Comparison of ENCODE assay signal across 1 cellular context in genomic region chr6:158818008-158818579, GRCh38.
A peak's percentile ranks its signal among the peaks of the same experiment; 100 is the strongest.
TF ChIP-seq lines count a peak whose summit lies in the region.

No MANE protein-coding gene starts in this region.

TF ChIP-seq in HepG2, 621 proteins besides CTCF, POLR2A, EP300 and RAD21 (continued from another document and continues in another):
- peak; percentile 56; the same call in 1 of the 2 replicates for TF ChIP-seq E2F2 (CRISPR knock-in tag; IDR thresholded peaks at IDR 0.05; ENCODE audit: borderline replicate concordance)
- no peak for TF ChIP-seq ZBTB21 (CRISPR knock-in tag; IDR thresholded peaks at IDR 0.05)
- TF ChIP-seq ZBTB25 (CRISPR knock-in tag; IDR thresholded peaks at IDR 0.05) = no peak
- no peak for TF ChIP-seq ZNF180 (CRISPR knock-in tag; IDR thresholded peaks at IDR 0.05; ENCODE audit: borderline replicate concordance, low read depth)
- no peak for TF ChIP-seq LRRFIP1 (CRISPR knock-in tag; conservative IDR thresholded peaks at IDR 0.05)
- TF ChIP-seq SNAPC5 (CRISPR knock-in tag; IDR thresholded peaks at IDR 0.05; ENCODE audit: borderline replicate concordance) = peak; percentile 22; the same call in 1 of the 2 replicates
- TF ChIP-seq ESRRA (CRISPR knock-in tag; IDR thresholded peaks at IDR 0.05; ENCODE audit: low read depth) = no peak
- TF ChIP-seq ZNF354B (CRISPR knock-in tag; IDR thresholded peaks at IDR 0.05) = peak; percentile 87; the same call in 1 of the 2 replicates
- TF ChIP-seq SSRP1 (CRISPR knock-in tag; IDR thresholded peaks at IDR 0.05) = no peak
- TF ChIP-seq ZNF343 (CRISPR knock-in tag; IDR thresholded peaks at IDR 0.05) = no peak
- peak; percentile 40; the same call in 1 of the 2 replicates for TF ChIP-seq ZFX (CRISPR knock-in tag; IDR thresholded peaks at IDR 0.05; ENCODE audit: low read depth)
- peak; percentile 73; the same call in 1 of the 2 replicates for TF ChIP-seq ZNF552 (CRISPR knock-in tag; IDR thresholded peaks at IDR 0.05; ENCODE audit: borderline replicate concordance)
- 0 out of 2 replicates have a peak, but pooled peaks have one; percentile 19 for TF ChIP-seq FOXC1 (CRISPR knock-in tag; IDR thresholded peaks at IDR 0.05; ENCODE audit: borderline replicate concordance)
- no peak; the same call in 1 of the 2 replicates for TF ChIP-seq KLF12 (CRISPR knock-in tag; IDR thresholded peaks at IDR 0.05; ENCODE audit: borderline replicate concordance)
- no peak for TF ChIP-seq CBX2 (IDR thresholded peaks at IDR 0.05; ENCODE audit: low read depth, low read length)
- TF ChIP-seq CBX2 (CRISPR knock-in tag; IDR thresholded peaks at IDR 0.05; ENCODE audit: low read depth) = no peak
- no peak for TF ChIP-seq RFX1 (IDR thresholded peaks at IDR 0.05)
- TF ChIP-seq ZC3H4 (CRISPR knock-in tag; IDR thresholded peaks at IDR 0.05; ENCODE audit: borderline replicate concordance) = no peak
- TF ChIP-seq MED1 (CRISPR knock-in tag; IDR thresholded peaks at IDR 0.05) = peak; percentile 23; the same call in 1 of the 2 replicates
- no peak for TF ChIP-seq MEIS1 (CRISPR knock-in tag; IDR thresholded peaks at IDR 0.05; ENCODE audit: borderline replicate concordance)
- 0 out of 2 replicates have a peak, but pooled peaks have one; percentile 59 for TF ChIP-seq ZNF747 (CRISPR knock-in tag; IDR thresholded peaks at IDR 0.05; ENCODE audit: borderline replicate concordance)
- TF ChIP-seq DRAP1 (CRISPR knock-in tag; IDR thresholded peaks at IDR 0.05) = peak; percentile 94
- no peak for TF ChIP-seq ZBTB39 (CRISPR knock-in tag; IDR thresholded peaks at IDR 0.05)
- 0 out of 2 replicates have a peak, but pooled peaks have one; percentile 47 for TF ChIP-seq NRL (CRISPR knock-in tag; IDR thresholded peaks at IDR 0.05; ENCODE audit: borderline replicate concordance)
- TF ChIP-seq MED8 (CRISPR knock-in tag; IDR thresholded peaks at IDR 0.05; ENCODE audit: insufficient replicate concordance) = no peak
- 0 out of 2 replicates have a peak, but pooled peaks have one; percentile 60 for TF ChIP-seq ZNF761 (CRISPR knock-in tag; conservative IDR thresholded peaks at IDR 0.05)
- TF ChIP-seq ZBTB20 (CRISPR knock-in tag; IDR thresholded peaks at IDR 0.05; ENCODE audit: borderline replicate concordance, low read depth) = peak; percentile 27; the same call in 1 of the 2 replicates
- TF ChIP-seq ZNF670 (CRISPR knock-in tag; IDR thresholded peaks at IDR 0.05; ENCODE audit: borderline replicate concordance) = no peak
- no peak for TF ChIP-seq ZNF816 (CRISPR knock-in tag; IDR thresholded peaks at IDR 0.05; ENCODE audit: borderline replicate concordance)
- peak; percentile 81 for TF ChIP-seq ZNF232 (CRISPR knock-in tag; IDR thresholded peaks at IDR 0.05; ENCODE audit: borderline replicate concordance)
- no peak for TF ChIP-seq GATAD2A (CRISPR knock-in tag; IDR thresholded peaks at IDR 0.05)
- TF ChIP-seq ZNF646 (CRISPR knock-in tag; IDR thresholded peaks at IDR 0.05) = no peak
- TF ChIP-seq ZNF124 (CRISPR knock-in tag; IDR thresholded peaks at IDR 0.05) = 0 out of 2 replicates have a peak, but pooled peaks have one; percentile 34
- TF ChIP-seq ZSCAN20 (CRISPR knock-in tag; IDR thresholded peaks at IDR 0.05; ENCODE audit: borderline replicate concordance) = no peak
- no peak for TF ChIP-seq ZNF24 (IDR thresholded peaks at IDR 0.05)
- peak; percentile 17; the same call in 1 of the 2 replicates for TF ChIP-seq ELF3 (CRISPR knock-in tag; IDR thresholded peaks at IDR 0.05)
- TF ChIP-seq NFIB (CRISPR knock-in tag; IDR thresholded peaks at IDR 0.05; ENCODE audit: borderline replicate concordance) = no peak
- TF ChIP-seq DBP (CRISPR knock-in tag; IDR thresholded peaks at IDR 0.05; ENCODE audit: not compliant biosample characterization) = peak; percentile 23
- peak; percentile 72; the same call in 1 of the 2 replicates for TF ChIP-seq CHCHD3 (CRISPR knock-in tag; IDR thresholded peaks at IDR 0.05)
- no peak for TF ChIP-seq MTF1 (CRISPR knock-in tag; IDR thresholded peaks at IDR 0.05)
- TF ChIP-seq XRCC5 (optimal IDR thresholded peaks at IDR 0.05; ENCODE audit: low read length) = peak; percentile 40
- TF ChIP-seq FOSL2 (CRISPR knock-in tag; IDR thresholded peaks at IDR 0.05) = peak; percentile 92
- no peak for TF ChIP-seq CREB1 (IDR thresholded peaks at IDR 0.05)
- TF ChIP-seq CREB1 (CRISPR knock-in tag; IDR thresholded peaks at IDR 0.05) = no peak
- TF ChIP-seq SALL1 (CRISPR knock-in tag; IDR thresholded peaks at IDR 0.05) = peak; percentile 71
- peak in 1 of 2 experiments; percentile 68; a peak in 2 of 4 replicates for TF ChIP-seq KLF16 (CRISPR knock-in tag; IDR thresholded peaks at IDR 0.05)
- TF ChIP-seq JUN (CRISPR knock-in tag; IDR thresholded peaks at IDR 0.05) = peak; percentile 56; the same call in 1 of the 2 replicates
- no peak for TF ChIP-seq EEA1 (CRISPR knock-in tag; IDR thresholded peaks at IDR 0.05; ENCODE audit: borderline replicate concordance)
- no peak for TF ChIP-seq FUBP1 (CRISPR knock-in tag; IDR thresholded peaks at IDR 0.05; ENCODE audit: borderline replicate concordance)
